ENCODE assay signal across 19 cellular contexts in the genomic region with DNA sequence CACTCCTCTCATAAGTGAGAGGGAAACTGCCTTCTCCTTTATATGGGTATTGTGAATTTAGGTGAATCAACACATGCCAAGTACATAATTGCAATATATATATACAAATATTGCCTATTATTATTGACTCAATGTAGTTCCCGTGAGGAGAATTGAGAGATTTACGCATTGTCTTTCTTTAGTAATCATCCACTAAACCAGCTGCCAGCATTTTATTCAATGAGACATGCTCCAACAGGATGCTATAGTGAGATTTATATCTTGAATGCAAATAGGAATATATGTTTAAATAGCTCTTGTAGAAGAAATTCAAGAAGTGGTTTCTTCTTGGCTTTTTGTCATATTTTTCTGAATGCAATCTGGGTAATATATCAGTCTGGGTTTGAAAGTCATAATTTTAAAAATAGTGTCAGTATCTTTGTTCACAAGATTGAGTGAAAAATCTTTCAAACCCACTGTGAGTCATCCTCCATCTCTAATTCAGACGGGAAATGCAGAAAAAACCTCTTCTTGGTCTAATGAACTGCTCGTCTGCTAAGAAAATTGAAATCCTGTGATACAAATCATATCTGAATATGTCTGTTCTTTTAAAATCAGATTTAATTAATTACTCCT.
DNase-seq lines count a peak whose midpoint lies in the region; ATAC-seq and TF ChIP-seq lines count a peak whose summit lies in the region.
"Had no signal": no experiment of that assay in that cellular context is flagged by ENCODE, and none has a peak within 500 bp of the region (broad histone marks: within the 10 kb centered on the region; RNA-seq: fewer than 3 reads in every experiment).

No MANE protein-coding gene starts in this region.

- H3K36me3 Mint-ChIP-seq in naive thymus-derived CD4-positive, alpha-beta T cell: no peaks in the 10 kb centered on the region
- H3K36me3 Mint-ChIP-seq: CD4-positive, CD25-positive, alpha-beta regulatory T cell had no signal

- DNase-seq in BE2C (no peak), NCI-H1417 (lab: John Stamatoyannopoulos, UW) (peak; percentile 26 to 89 (median 67)), NCI-H345 treated with DMSO at 0.1 percent for 48 hours (lab: John Stamatoyannopoulos, UW; ENCODE audit: unreplicated experiment) (peak; percentile 26), astrocyte of the spinal cord (ENCODE audit: low read depth, low spot score) (peak; percentile 30), UCSD-AML1 (lab: John Stamatoyannopoulos, UW; ENCODE audit: unreplicated experiment) (no peak), prostate gland (ENCODE audit: low spot score) (no peak)
- DNase-seq in naive thymus-derived CD4-positive, alpha-beta T cell: no peak
- DNase-seq: AML-193; Caco-2; CD4-positive, CD25-positive, alpha-beta regulatory T cell; IMR-90; Karpas-422; MG63; NCI-H1694; NCI-H510A; NK-92 treated with Interleukin-12 subunit alpha and Interleukin-12 subunit beta, amount 100 ng/mL, for 24 hours; OCI-M1; SHP77 treated with DMSO at 0.1 percent for 48 hours had no signal

- no peak overlapping the region for H3K27ac Mint-ChIP-seq in naive thymus-derived CD4-positive, alpha-beta T cell
- H3K27ac Mint-ChIP-seq: CD4-positive, CD25-positive, alpha-beta regulatory T cell had no signal

- peaks cover 3 to 30% (median 15%) of the 10 kb centered on the region in 11 donors for H3K9me3 Mint-ChIP-seq in naive thymus-derived CD4-positive, alpha-beta T cell

- ATAC-seq in naive thymus-derived CD4-positive, alpha-beta T cell: no peak

- H3K4me1 ChIP-seq in BE2C (peaks cover 17% of the 10 kb centered on the region), prostate gland (replicated peaks) (no peaks in the 10 kb centered on the region)
- H3K4me1 ChIP-seq in naive thymus-derived CD4-positive, alpha-beta T cell (ENCODE audit: control insufficient read depth in 2 of 2, insufficient read depth in 2 of 2, low read length in 2 of 2): no peaks in the 10 kb centered on the region
- H3K4me1 ChIP-seq: Caco-2, HAP-1 had no signal

- CTCF ChIA-PET in naive thymus-derived CD4-positive, alpha-beta T cell (lab: Charles Lee): no interaction called here

- H3K4me3 ChIP-seq in BE2C (ENCODE audit: low read depth, low read length) (peak overlapping the region; percentile 28; the same call in 1 of the 2 replicates), astrocyte of the spinal cord (ENCODE audit: low read depth, low read length) (no peak overlapping the region), prostate gland (no peak overlapping the region)
- no peak overlapping the region for H3K4me3 ChIP-seq in naive thymus-derived CD4-positive, alpha-beta T cell (ENCODE audit: low read length)
- H3K4me3 ChIP-seq: HAP-1, MG63 had no signal

- H3K9me3 ChIP-seq in BE2C (no peaks in the 10 kb centered on the region), prostate gland (no peaks in the 10 kb centered on the region)
- H3K9me3 ChIP-seq in naive thymus-derived CD4-positive, alpha-beta T cell (ENCODE audit: control insufficient read depth in 2 of 3, low read length in 3 of 3): no peaks in the 10 kb centered on the region
- H3K9me3 ChIP-seq: HAP-1, MG63 had no signal

- in situ Hi-C loops in astrocyte of the spinal cord (cut with HindIII; ENCODE audit: low sequenced_read_pairs): no loop called here

- no peak overlapping the region for H3K27ac ChIP-seq in naive thymus-derived CD4-positive, alpha-beta T cell (ENCODE audit: low read depth, low read length)
- no peak overlapping the region for H3K27ac ChIP-seq in prostate gland

- H3K4me1 Mint-ChIP-seq in naive thymus-derived CD4-positive, alpha-beta T cell: no peaks in the 10 kb centered on the region
- H3K4me1 Mint-ChIP-seq: CD4-positive, CD25-positive, alpha-beta regulatory T cell had no signal

- H3K27me3 ChIP-seq in BE2C (no peaks in the 10 kb centered on the region), prostate gland (replicated peaks; ENCODE audit: insufficient read depth) (no peaks in the 10 kb centered on the region)
- no peaks in the 10 kb centered on the region for H3K27me3 ChIP-seq in naive thymus-derived CD4-positive, alpha-beta T cell (ENCODE audit: control insufficient read depth in 2 of 2, insufficient read depth in 2 of 2, low read length in 2 of 2)
- H3K27me3 ChIP-seq: MG63 had no signal

- H3K36me3 ChIP-seq in BE2C: no peaks in the 10 kb centered on the region
- no peaks in the 10 kb centered on the region for H3K36me3 ChIP-seq in naive thymus-derived CD4-positive, alpha-beta T cell (ENCODE audit: control insufficient read depth in 2 of 3, insufficient read depth in 3 of 3, low read length in 3 of 3)
- H3K36me3 ChIP-seq in prostate gland: no peaks in the 10 kb centered on the region
- H3K36me3 ChIP-seq: HAP-1, MG63 had no signal

- 27% methylated on average over 4 of the region's 4 CpGs for WGBS in prostate gland

- no peak for TF ChIP-seq CTCF in BE2C (IDR thresholded peaks at IDR 0.05; ENCODE audit: low read depth, low read length)
- TF ChIP-seq CTCF in astrocyte of the spinal cord (IDR thresholded peaks at IDR 0.05; ENCODE audit: low read depth, low read length): no peak
- TF ChIP-seq CTCF in prostate gland (IDR thresholded peaks at IDR 0.05): no peak

- TF ChIP-seq POLR2A in prostate gland (IDR thresholded peaks at IDR 0.05): no peak

- H3K4me3 Mint-ChIP-seq in naive thymus-derived CD4-positive, alpha-beta T cell: no peak overlapping the region
- H3K4me3 Mint-ChIP-seq: CD4-positive, CD25-positive, alpha-beta regulatory T cell had no signal

- POLR2A ChIA-PET in naive thymus-derived CD4-positive, alpha-beta T cell (lab: Charles Lee): no interaction called here

- intact Hi-C loops in naive thymus-derived CD4-positive, alpha-beta T cell (cut with micrococcal nuclease): no loop called here
- intact Hi-C loops in prostate gland (cut with DNase I): no loop called here

- no peaks in the 10 kb centered on the region for H3K27me3 Mint-ChIP-seq in naive thymus-derived CD4-positive, alpha-beta T cell
- H3K27me3 Mint-ChIP-seq: CD4-positive, CD25-positive, alpha-beta regulatory T cell had no signal

Comparison
In these comparisons a context has a peak if more than half of its experiments do, and no peak if none do; other contexts are left out.
1. DNase-seq: peak in NCI-H1417 (3 of 3), NCI-H345 treated with DMSO at 0.1 percent for 48 hours (single experiment) and astrocyte of the spinal cord (single experiment); none in BE2C (single experiment), UCSD-AML1 (single experiment), naive thymus-derived CD4-positive, alpha-beta T cell (0 of 9) and prostate gland (single experiment).